In the genomic region with DNA sequence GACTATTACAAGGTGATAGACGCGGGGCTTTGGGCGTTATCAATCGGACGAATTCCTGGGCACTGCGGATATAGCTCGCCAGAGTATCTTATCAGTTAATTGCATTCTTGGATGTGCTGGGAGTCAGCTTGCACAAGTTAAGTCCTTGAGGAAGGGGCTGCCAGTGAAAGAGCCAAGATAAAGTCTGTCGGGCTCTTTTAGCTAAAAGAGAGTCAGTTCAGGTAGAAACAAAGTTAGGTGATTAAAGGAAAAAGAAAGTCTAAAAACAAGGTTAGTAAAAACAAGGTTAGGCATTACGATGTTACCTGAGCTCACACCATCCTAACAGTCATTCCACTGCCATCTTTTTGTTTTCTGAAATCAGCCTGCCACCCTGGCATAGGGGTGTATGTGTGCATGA, we compare ENCODE assay signal across 21 cellular contexts.
"Had no signal": no experiment of that assay in that cellular context is flagged by ENCODE, and none has a peak within 500 bp of the region (broad histone marks: within the 10 kb centered on the region; RNA-seq: fewer than 3 reads in every experiment).

No MANE protein-coding gene starts in this region.

- H3K4me1 ChIP-seq: left lung, sigmoid colon, stomach had no signal

- H3K27me3 ChIP-seq: body of pancreas, dorsolateral prefrontal cortex had no signal

- H3K9me3 ChIP-seq: body of pancreas, left lung, sigmoid colon, stomach had no signal

- ATAC-seq: activated CD8-positive, alpha-beta T cell treated with anti-CD3 and anti-CD28 coated beads for 36 hours; body of pancreas; left lung; naive thymus-derived CD4-positive, alpha-beta T cell; stimulated activated effector memory CD8-positive, alpha-beta T cell treated with anti-CD3 and anti-CD28 coated beads, Interleukin-12 subunit alpha, Interleukin-12 subunit beta, amount 100 ng/mL, for 72 hours had no signal

- H3K4me3 ChIP-seq: body of pancreas, dorsolateral prefrontal cortex, left lung, sigmoid colon, stomach had no signal

- H3K27ac ChIP-seq: body of pancreas, dorsolateral prefrontal cortex, left lung, sigmoid colon, stomach had no signal

- H3K36me3 ChIP-seq: left lung, sigmoid colon, stomach had no signal

- DNase-seq: activated B cell treated with CpG ODN at 0.5 μM for 24 hours; activated CD4-positive, alpha-beta T cell treated with anti-CD3 and anti-CD28 coated beads for 48 hours; activated CD8-positive, alpha-beta T cell treated with anti-CD3 and anti-CD28 coated beads for 36 hours; activated naive CD4-positive, alpha-beta T cell treated with Interleukin-2 at 50 U/mL for 16 hours; activated naive CD8-positive, alpha-beta T cell treated with anti-CD3 and anti-CD28 coated beads, Interleukin-2, amount 10 ng/mL, durations not matched to agents 7 days and 5 days; activated T-cell treated with anti-CD3 and anti-CD28 coated beads, Interleukin-2, amount 50 U/mL, for 1 hour; body of pancreas; caudate nucleus; dorsolateral prefrontal cortex; erythroblast; foreskin melanocyte; glutamatergic neuron; hypothalamus; kidney; left lung; naive thymus-derived CD4-positive, alpha-beta T cell; sigmoid colon; stimulated activated CD4-positive, alpha-beta T cell treated with anti-CD3 and anti-CD28 coated beads, Interleukin-4, amount 100 ng/mL, for 24 hours; stomach; SW 1271 had no signal
